24 cellular contexts compared by ENCODE assay signal in the genomic region with DNA sequence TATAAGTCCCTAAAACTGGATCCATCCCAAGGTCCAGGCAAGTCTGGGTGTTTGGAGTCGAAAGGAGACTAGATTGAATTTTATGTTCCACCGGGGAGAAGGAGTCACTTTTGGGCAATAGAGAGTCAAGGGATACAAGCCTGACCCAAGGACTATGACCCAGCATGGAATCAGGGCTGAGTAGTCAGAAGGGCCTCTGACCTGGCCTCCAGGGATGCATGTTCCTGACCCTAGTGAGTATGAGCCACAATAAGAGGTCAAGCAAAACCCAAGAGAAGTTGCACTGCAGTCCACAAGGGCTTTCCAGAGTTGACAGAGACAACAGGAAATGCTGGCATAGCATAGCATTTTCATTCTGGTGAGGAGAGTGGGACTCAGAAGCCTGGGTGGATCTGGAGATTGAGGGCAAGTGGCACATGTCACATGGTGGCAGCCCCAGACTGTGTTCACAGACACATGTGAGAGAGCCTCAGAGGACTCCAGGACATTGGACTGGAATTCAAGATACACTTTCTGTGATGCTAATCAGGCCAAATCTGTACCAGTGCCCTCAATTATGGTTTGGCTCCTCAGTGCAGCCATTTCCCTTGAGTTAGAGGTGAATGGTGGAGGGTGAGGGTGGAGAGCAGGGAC.
"Had no signal": no experiment of that assay in that cellular context is flagged by ENCODE, and none has a peak within 500 bp of the region (broad histone marks: within the 10 kb centered on the region; RNA-seq: fewer than 3 reads in every experiment).

No MANE protein-coding gene starts in this region.

- H3K4me1 Mint-ChIP-seq: activated B cell treated with CpG ODN at 0.5 μM for 24 hours; activated CD4-positive, alpha-beta T cell treated with anti-CD3 and anti-CD28 coated beads, Interleukin-2, amount 10 ng/mL, durations not matched to agents 24 days and 14 days; activated CD8-positive, alpha-beta memory T cell treated with anti-CD3 and anti-CD28 coated beads, Interleukin-2, amount 10 ng/mL, durations not matched to agents 7 days and 5 days; activated naive CD8-positive, alpha-beta T cell treated with anti-CD3 and anti-CD28 coated beads, Interleukin-2, amount 10 ng/mL, durations not matched to agents 7 days and 5 days; T-cell had no signal

- H3K27me3 ChIP-seq: adrenal gland, body of pancreas had no signal

- H3K27ac Mint-ChIP-seq: activated B cell treated with CpG ODN at 0.5 μM for 24 hours; activated CD4-positive, alpha-beta T cell treated with anti-CD3 and anti-CD28 coated beads, Interleukin-2, amount 10 ng/mL, durations not matched to agents 24 days and 14 days; activated CD8-positive, alpha-beta memory T cell treated with anti-CD3 and anti-CD28 coated beads, Interleukin-2, amount 10 ng/mL, durations not matched to agents 7 days and 5 days; activated naive CD8-positive, alpha-beta T cell treated with anti-CD3 and anti-CD28 coated beads, Interleukin-2, amount 10 ng/mL, durations not matched to agents 7 days and 5 days; activated T-cell treated with anti-CD3 and anti-CD28 coated beads, Interleukin-2, amount 50 U/mL, for 72 hours; T-cell had no signal

- H3K4me3 ChIP-seq: adrenal gland, body of pancreas, SK-N-MC had no signal

- DNase-seq: activated B cell treated with CpG ODN at 0.5 μM for 24 hours; activated CD4-positive, alpha-beta T cell treated with anti-CD3 and anti-CD28 coated beads for 1 hour; activated CD4-positive, alpha-beta T cell treated with anti-CD3 and anti-CD28 coated beads, Interleukin-2, amount 10 ng/mL, durations not matched to agents 24 days and 14 days; activated CD4-positive, alpha-beta T cell treated with anti-CD3 and anti-CD28 coated beads, Interleukin-2, amount 50 U/mL, for 48 hours; activated CD8-positive, alpha-beta memory T cell treated with anti-CD3 and anti-CD28 coated beads, Interleukin-2, amount 10 ng/mL, durations not matched to agents 7 days and 5 days; activated naive CD4-positive, alpha-beta T cell treated with anti-CD3 and anti-CD28 coated beads, Interleukin-2, amount 50 U/mL, for 16 hours; activated naive CD8-positive, alpha-beta T cell treated with anti-CD3 and anti-CD28 coated beads, Interleukin-2, amount 10 ng/mL, durations not matched to agents 7 days and 5 days; activated T-cell treated with anti-CD3 and anti-CD28 coated beads for 4 hours; adrenal gland; aorta; body of pancreas; NCI-H1092; NCI-H1417; NCI-H1694; NCI-H2029; NCI-H345; NCI-H510A; NCI-H526 treated with DMSO at 0.1 percent for 48 hours; T-cell; T1000 had no signal

- H3K27ac ChIP-seq: adrenal gland, body of pancreas, KMS-11, SK-N-MC had no signal

- H3K4me1 ChIP-seq: adrenal gland, body of pancreas had no signal

- H3K9me3 Mint-ChIP-seq: activated CD4-positive, alpha-beta T cell treated with anti-CD3 and anti-CD28 coated beads, Interleukin-2, amount 10 ng/mL, durations not matched to agents 24 days and 14 days; T-cell had no signal

- H3K36me3 Mint-ChIP-seq: activated naive CD8-positive, alpha-beta T cell treated with anti-CD3 and anti-CD28 coated beads, Interleukin-2, amount 10 ng/mL, durations not matched to agents 7 days and 5 days; T-cell had no signal

- H3K36me3 ChIP-seq: adrenal gland had no signal

- H3K9me3 ChIP-seq: adrenal gland, body of pancreas had no signal

- H3K4me2 ChIP-seq: KMS-11 had no signal

- H3K27me3 Mint-ChIP-seq: activated B cell treated with CpG ODN at 0.5 μM for 24 hours; activated CD4-positive, alpha-beta T cell treated with anti-CD3 and anti-CD28 coated beads, Interleukin-2, amount 10 ng/mL, durations not matched to agents 24 days and 14 days; activated CD8-positive, alpha-beta memory T cell treated with anti-CD3 and anti-CD28 coated beads, Interleukin-2, amount 10 ng/mL, durations not matched to agents 7 days and 5 days; activated naive CD8-positive, alpha-beta T cell treated with anti-CD3 and anti-CD28 coated beads, Interleukin-2, amount 10 ng/mL, durations not matched to agents 7 days and 5 days; T-cell had no signal

- H3K4me3 Mint-ChIP-seq: activated B cell treated with CpG ODN at 0.5 μM for 24 hours; activated CD4-positive, alpha-beta T cell treated with anti-CD3 and anti-CD28 coated beads, Interleukin-2, amount 10 ng/mL, durations not matched to agents 24 days and 14 days; activated CD8-positive, alpha-beta memory T cell treated with anti-CD3 and anti-CD28 coated beads, Interleukin-2, amount 10 ng/mL, durations not matched to agents 7 days and 5 days; activated naive CD8-positive, alpha-beta T cell treated with anti-CD3 and anti-CD28 coated beads, Interleukin-2, amount 10 ng/mL, durations not matched to agents 7 days and 5 days; activated T-cell treated with anti-CD3 and anti-CD28 coated beads, Interleukin-2, amount 50 U/mL, for 72 hours; T-cell had no signal

- FAIRE-seq: TTC549 had no signal

- ATAC-seq: activated CD8-positive, alpha-beta memory T cell treated with anti-CD3 and anti-CD28 coated beads, Interleukin-2, amount 10 ng/mL, durations not matched to agents 7 days and 5 days; body of pancreas; T-cell had no signal
